30 cellular contexts compared by ENCODE assay signal in genomic region chr5:149615976-149616375, GRCh38. TPM values are rescaled to one million over a fixed set of nuclear protein-coding genes. Genes with fewer than 3 reads are reported as not detected.
DNase-seq lines count a peak whose midpoint lies in the region; ATAC-seq and TF ChIP-seq lines count a peak whose summit lies in the region.
"Had no signal": no experiment of that assay in that cellular context is flagged by ENCODE, and none has a peak within 500 bp of the region (broad histone marks: within the 10 kb centered on the region; RNA-seq: fewer than 3 reads in every experiment).

No MANE protein-coding gene starts in this region.

- TF ChIP-seq CTCF in 22Rv1 (IDR thresholded peaks at IDR 0.05): no peak
- TF ChIP-seq CTCF in MM.1S (IDR thresholded peaks at IDR 0.05; ENCODE audit: low read length): no peak
- no peak for TF ChIP-seq CTCF in fibroblast of villous mesenchyme (IDR thresholded peaks at IDR 0.05; ENCODE audit: insufficient read depth, low read depth, low read length)
- TF ChIP-seq CTCF in osteocyte (IDR thresholded peaks at IDR 0.05): no peak

- H3K79me2 ChIP-seq in MM.1S (ENCODE audit: low read length) (no peaks in the 10 kb centered on the region), GM23248 (ENCODE audit: insufficient read depth) (no peaks in the 10 kb centered on the region)

- in situ Hi-C loops in GM23248 (cut with MboI): no loop called here

- H3K9ac ChIP-seq in MM.1S (ENCODE audit: low read length) (no peak overlapping the region), GM23248 (no peak overlapping the region)

- DNase-seq in MM.1S (no peak), fibroblast of villous mesenchyme (ENCODE audit: low read depth) (peak; percentile 27), osteocyte (ENCODE audit: extremely low spot score, unreplicated experiment) (no peak), AG20443 (ENCODE audit: low spot score) (no peak), NCI-H1092 (lab: John Stamatoyannopoulos, UW) (no peak), GM23248 (no peak)
- DNase-seq: activated CD4-positive, alpha-beta T cell treated with anti-CD3 and anti-CD28 coated beads for 4 hours; activated effector memory CD4-positive, alpha-beta T cell treated with Interleukin-2 at 50 U/mL for 16 hours; activated naive CD8-positive, alpha-beta T cell treated with anti-CD3 and anti-CD28 coated beads for 36 hours; CD8-positive, alpha-beta T cell; EL; endodermal cell; islet precursor cell; midbrain; NCI-H2107; ovary; Peyer's patch; retina; small intestine; stimulated activated naive CD4-positive, alpha-beta T cell treated with Interleukin-2 at 50 U/mL for 16 hours; T1000 had no signal

- no peaks in the 10 kb centered on the region for H4K20me1 ChIP-seq in MM.1S (ENCODE audit: insufficient read depth, low read length)
- H4K20me1 ChIP-seq in GM23248 (ENCODE audit: insufficient read depth): no peaks in the 10 kb centered on the region

- no peak for ATAC-seq in GM21737 (IDR thresholded peaks at IDR 0.05; ENCODE audit: unreplicated experiment)
- ATAC-seq: A549; CD8-positive, alpha-beta T cell; HepG2; natural killer cell treated with Interleukin-12 subunit alpha and Interleukin-12 subunit beta and Interleukin-15 and Interleukin-18, amount 100 ng/mL, for 72 hours had no signal

- H3K27ac ChIP-seq in 22Rv1 (peak overlapping the region; percentile 100), MM.1S (ENCODE audit: low read length) (no peak overlapping the region), GM23248 (no peak overlapping the region)
- H3K27ac ChIP-seq: ascending aorta, ovary, SJSA1, thoracic aorta had no signal

- H3K9me2 ChIP-seq in MM.1S (replicated peaks; ENCODE audit: insufficient read depth, low read length) (no peaks in the 10 kb centered on the region), GM23248 (ENCODE audit: insufficient read depth) (no peaks in the 10 kb centered on the region)

- peak overlapping the region; percentile 5 for H3K27ac Mint-ChIP-seq in osteocyte (ENCODE audit: unreplicated experiment)
- H3K27ac Mint-ChIP-seq: activated naive CD8-positive, alpha-beta T cell treated with anti-CD3 and anti-CD28 coated beads for 36 hours; CD8-positive, alpha-beta T cell; endodermal cell; natural killer cell treated with Interleukin-12 subunit alpha and Interleukin-12 subunit beta and Interleukin-15 and Interleukin-18, amount 100 ng/mL, for 72 hours had no signal

- peaks cover 25% of the 10 kb centered on the region for H3K36me3 Mint-ChIP-seq in osteocyte (ENCODE audit: unreplicated experiment)
- H3K36me3 Mint-ChIP-seq: activated naive CD8-positive, alpha-beta T cell treated with anti-CD3 and anti-CD28 coated beads for 36 hours; CD8-positive, alpha-beta T cell; natural killer cell treated with Interleukin-12 subunit alpha and Interleukin-12 subunit beta and Interleukin-15 and Interleukin-18, amount 100 ng/mL, for 72 hours had no signal

- H3K4me3 Mint-ChIP-seq in osteocyte (ENCODE audit: unreplicated experiment): no peak overlapping the region
- H3K4me3 Mint-ChIP-seq: activated naive CD8-positive, alpha-beta T cell treated with anti-CD3 and anti-CD28 coated beads for 36 hours; CD8-positive, alpha-beta T cell; endodermal cell; natural killer cell treated with Interleukin-12 subunit alpha and Interleukin-12 subunit beta and Interleukin-15 and Interleukin-18, amount 100 ng/mL, for 72 hours had no signal

- H3K4me2 ChIP-seq in MM.1S (ENCODE audit: low read depth, low read length): peak overlapping the region; percentile 41; the same call in 1 of the 2 replicates
- H3K4me2 ChIP-seq in GM23248 (ENCODE audit: unreplicated experiment): no peak overlapping the region
- H3K4me2 ChIP-seq: A549 had no signal

- H3K9me3 ChIP-seq in MM.1S (replicated peaks; ENCODE audit: insufficient read depth, low read length) (no peaks in the 10 kb centered on the region), GM23248 (ENCODE audit: low read depth) (no peaks in the 10 kb centered on the region)
- H3K9me3 ChIP-seq: ascending aorta, ovary, Peyer's patch, SJSA1, thoracic aorta had no signal

- H3K4me1 Mint-ChIP-seq in osteocyte (ENCODE audit: unreplicated experiment): peaks cover 22% of the 10 kb centered on the region

- no peaks in the 10 kb centered on the region for H3K9me3 Mint-ChIP-seq in osteocyte (ENCODE audit: unreplicated experiment)
- H3K9me3 Mint-ChIP-seq: activated naive CD8-positive, alpha-beta T cell treated with anti-CD3 and anti-CD28 coated beads for 36 hours; CD8-positive, alpha-beta T cell; natural killer cell treated with Interleukin-12 subunit alpha and Interleukin-12 subunit beta and Interleukin-15 and Interleukin-18, amount 100 ng/mL, for 72 hours had no signal

- H3K27me3 Mint-ChIP-seq in osteocyte (ENCODE audit: unreplicated experiment): no peaks in the 10 kb centered on the region
- H3K27me3 Mint-ChIP-seq: activated naive CD8-positive, alpha-beta T cell treated with anti-CD3 and anti-CD28 coated beads for 36 hours; natural killer cell treated with Interleukin-12 subunit alpha and Interleukin-12 subunit beta and Interleukin-15 and Interleukin-18, amount 100 ng/mL, for 72 hours had no signal

- H3K36me3 ChIP-seq in MM.1S (replicated peaks; ENCODE audit: insufficient read depth, low read length) (no peaks in the 10 kb centered on the region), GM23248 (ENCODE audit: low read depth) (no peaks in the 10 kb centered on the region)
- H3K36me3 ChIP-seq: ovary, SJSA1 had no signal

- H3K4me3 ChIP-seq in MM.1S (ENCODE audit: low read length) (no peak overlapping the region), fibroblast of villous mesenchyme (ENCODE audit: low read depth, low read length) (no peak overlapping the region), GM23248 (no peak overlapping the region)
- H3K4me3 ChIP-seq: A549, ascending aorta, GM12878, ovary, Peyer's patch, SJSA1, thoracic aorta had no signal

- H3K27me3 ChIP-seq in MM.1S (replicated peaks; ENCODE audit: insufficient read depth, low read length) (no peaks in the 10 kb centered on the region), GM23248 (replicated peaks; ENCODE audit: insufficient read depth) (no peaks in the 10 kb centered on the region)
- H3K27me3 ChIP-seq: ascending aorta, ovary, Peyer's patch, SJSA1 had no signal

- H2AFZ ChIP-seq in MM.1S (ENCODE audit: low read length) (no peak overlapping the region), GM23248 (no peak overlapping the region)

- H3K4me1 ChIP-seq in MM.1S (ENCODE audit: low read length) (peaks cover 34% of the 10 kb centered on the region), GM23248 (ENCODE audit: insufficient read depth) (peaks cover 12% of the 10 kb centered on the region)
- H3K4me1 ChIP-seq: ascending aorta had no signal

- 57 to 66% methylated on average over 5 of the region's 5 CpGs for WGBS in GM23248 (ENCODE audit: low coverage in 1 of 2, low lambda C conversion rate in 2 of 2, missing lambda C conversion rate in 2 of 2), 2 experiments

- peaks cover 13% of the 10 kb centered on the region; the same call in 1 of the 2 replicates for H3F3A ChIP-seq in MM.1S (ENCODE audit: insufficient read depth, low read length)
- peaks cover 4% of the 10 kb centered on the region; the same call in 1 of the 2 replicates for H3F3A ChIP-seq in GM23248 (ENCODE audit: insufficient read depth)

RNA-seq across cellular contexts. Expression of gene ARHGEF37, which starts 34.7 kb away (rescaled TPM):
- total RNA-seq in fibroblast of villous mesenchyme (0.43 and 0.64 TPM in 2 replicates), osteocyte (8.9 and 10.5 TPM in 2 replicates)
- total RNA-seq in GM23248 (2014; rRNA removed; shearing (Covaris generic)): 0.76 and 0.97 TPM in 2 replicates
- 0.42 and 0.51 TPM in 2 replicates for polyA plus RNA-seq in GM23248 (2016; fragmentation: Nextera tagmentation; extraction: Ambion mirVana)
- total RNA-seq: CD8-positive, alpha-beta T cell had no signal
